In genomic region chr4:6180841-6181631, GRCh38 we compare ENCODE assay signal across 10 cellular contexts. TPM values are rescaled to one million over a fixed set of nuclear protein-coding genes. Genes with fewer than 3 reads are reported as not detected.
DNase-seq lines count a peak whose midpoint lies in the region; ATAC-seq and TF ChIP-seq lines count a peak whose summit lies in the region.
"Had no signal": no experiment of that assay in that cellular context is flagged by ENCODE, and none has a peak within 500 bp of the region (broad histone marks: within the 10 kb centered on the region; RNA-seq: fewer than 3 reads in every experiment).

No MANE protein-coding gene starts in this region.

- H3K4me1 Mint-ChIP-seq in activated naive CD8-positive, alpha-beta T cell treated with anti-CD3 and anti-CD28 coated beads for 36 hours = peaks cover 19% of the 10 kb centered on the region

- H3K27me3 Mint-ChIP-seq in activated naive CD8-positive, alpha-beta T cell treated with anti-CD3 and anti-CD28 coated beads for 36 hours = peaks cover 21% of the 10 kb centered on the region

- H3K4me3 ChIP-seq in GM12865 (ENCODE audit: low read depth, low read length) = no peak overlapping the region
- H3K4me3 ChIP-seq in coronary artery = no peak overlapping the region
- H3K4me3 ChIP-seq: skin epidermis had no signal

- ATAC-seq in GM21526 (IDR thresholded peaks at IDR 0.05; ENCODE audit: low FRiP score, unreplicated experiment) = peak; percentile 87
- ATAC-seq in HG03575 (IDR thresholded peaks at IDR 0.05; ENCODE audit: extremely low read depth, insufficient number of reproducible peaks, low FRiP score, unreplicated experiment) = peak; percentile 91

- TF ChIP-seq CTCF in GM12865 (IDR thresholded peaks at IDR 0.05; ENCODE audit: insufficient read depth, low read depth, low read length, missing control alignments) = no peak
- TF ChIP-seq CTCF in coronary artery (IDR thresholded peaks at IDR 0.05) = no peak

- peaks cover 2% of the 10 kb centered on the region for H3K9me3 Mint-ChIP-seq in activated naive CD8-positive, alpha-beta T cell treated with anti-CD3 and anti-CD28 coated beads for 36 hours

- H3K36me3 Mint-ChIP-seq in activated naive CD8-positive, alpha-beta T cell treated with anti-CD3 and anti-CD28 coated beads for 36 hours = peaks cover 6% of the 10 kb centered on the region

- H3K27ac Mint-ChIP-seq in activated naive CD8-positive, alpha-beta T cell treated with anti-CD3 and anti-CD28 coated beads for 36 hours = peak overlapping the region; percentile 81

- no peak overlapping the region for H3K27ac ChIP-seq in coronary artery

- DNase-seq in GM12865 (ENCODE audit: low read depth) (peak; percentile 98), NCI-H1092 (lab: John Stamatoyannopoulos, UW) (no peak), putamen (ENCODE audit: low spot score) (no peak), coronary artery (ENCODE audit: low spot score) (no peak), Kasumi-1 (lab: John Stamatoyannopoulos, UW) (no peak)
- DNase-seq in activated naive CD8-positive, alpha-beta T cell treated with anti-CD3 and anti-CD28 coated beads for 36 hours = peak; percentile 53

- peak overlapping the region; percentile 4 for H3K4me3 Mint-ChIP-seq in activated naive CD8-positive, alpha-beta T cell treated with anti-CD3 and anti-CD28 coated beads for 36 hours

RNA-seq across cellular contexts. Expression of gene JAKMIP1, which starts 19.3 kb away (rescaled TPM):
- total RNA-seq in activated naive CD8-positive, alpha-beta T cell treated with anti-CD3 and anti-CD28 coated beads for 36 hours = 1 to 10 TPM; 1.0 to 1.6 TPM
- total RNA-seq: fibroblast of villous mesenchyme had no signal

Comparison
In these comparisons a context has a peak if more than half of its experiments do, and no peak if none do; other contexts are left out.
1. DNase-seq: peak in GM12865 (single experiment) and activated naive CD8-positive, alpha-beta T cell treated with anti-CD3 and anti-CD28 coated beads for 36 hours (single experiment); none in NCI-H1092 (single experiment), putamen (single experiment), coronary artery (single experiment) and Kasumi-1 (0 of 2).